7 cellular contexts compared by ENCODE assay signal in genomic region chr6:30355281-30355680, GRCh38.
"Had no signal": no experiment of that assay in that cellular context is flagged by ENCODE, and none has a peak within 500 bp of the region (broad histone marks: within the 10 kb centered on the region; RNA-seq: fewer than 3 reads in every experiment).

No MANE protein-coding gene starts in this region.

- H3K4me3 ChIP-seq: GM23248, K562 had no signal

- H3K27ac ChIP-seq: GM23248, HL-60 had no signal

- ATAC-seq: K562 had no signal

- DNase-seq: GM23248, H7, HCEC 1CT, IMR-90, KG1 had no signal

- H3K9ac ChIP-seq: GM23248 had no signal

- H2AFZ ChIP-seq: GM23248 had no signal
